ENCODE assay signal across 8 cellular contexts in genomic region chr14:66507722-66508546, GRCh38. TPM values are rescaled to one million over a fixed set of nuclear protein-coding genes. Genes with fewer than 3 reads are reported as not detected.
DNase-seq lines count a peak whose midpoint lies in the region; ATAC-seq and TF ChIP-seq lines count a peak whose summit lies in the region.

Gene GPHN, plus strand, starts transcription at chr14:66508147.

- TF ChIP-seq POLR2A in vagina (IDR thresholded peaks at IDR 0.05) = peak in 1 of 2 donors; percentile 76

- H3K4me1 Mint-ChIP-seq in T-helper 2 cell treated with Interferon-gamma antibody and Interleukin-4, amounts not matched to agents 5 μg/mL and 100 μg/mL, for 36 hours (ENCODE audit: low read depth) = peaks cover 29% of the 10 kb centered on the region

- under 1% methylated on average over 91 of the region's 91 CpGs for WGBS in right cardiac atrium

- ATAC-seq in HG02763 (IDR thresholded peaks at IDR 0.05; ENCODE audit: unreplicated experiment) = peak; percentile 85
- ATAC-seq in right cardiac atrium = peak; percentile 100

- no peaks in the 10 kb centered on the region for H3K36me3 Mint-ChIP-seq in T-helper 2 cell treated with Interferon-gamma antibody and Interleukin-4, amounts not matched to agents 5 μg/mL and 100 μg/mL, for 36 hours (ENCODE audit: low read depth)

- TF ChIP-seq CTCF in GM12874 (IDR thresholded peaks at IDR 0.05; ENCODE audit: insufficient read depth, low read depth, low read length) (0 out of 2 replicates have a peak, but pooled peaks have one; percentile 16), ascending aorta (IDR thresholded peaks at IDR 0.05) (peak in 2 of 3 experiments; percentile 19 to 43), vagina (IDR thresholded peaks at IDR 0.05) (peak in 2 of 3 experiments; percentile 3 to 53)

- H3K27me3 ChIP-seq in ascending aorta = no peaks in the 10 kb centered on the region
- H3K27me3 ChIP-seq in right cardiac atrium (ENCODE audit: control insufficient read depth, insufficient read depth) = no peaks in the 10 kb centered on the region
- no peaks in the 10 kb centered on the region for H3K27me3 ChIP-seq in vagina

- DNase-seq in NCI-H1436 treated with DMSO at 0.1 percent for 48 hours (lab: John Stamatoyannopoulos, UW) = peak; percentile 88
- DNase-seq in T-helper 2 cell treated with Interferon-gamma antibody and Interleukin-4, amounts not matched to agents 5 μg/mL and 100 μg/mL, for 36 hours (ENCODE audit: low spot score) = peak; percentile 93
- DNase-seq in ascending aorta (ENCODE audit: low spot score in 2 of 2) = peak; percentile 88 to 98
- DNase-seq in right cardiac atrium = peak; percentile 98
- peak; percentile 97 for DNase-seq in putamen (ENCODE audit: low spot score)
- DNase-seq in vagina (ENCODE audit: extremely low spot score in 2 of 2) = peak; percentile 97

- peak within 1 kb of the TSS; percentile 85 to 92 for H3K27ac ChIP-seq in ascending aorta
- peak within 1 kb of the TSS; percentile 78 for H3K27ac ChIP-seq in right cardiac atrium (ENCODE audit: low read length)
- peak within 1 kb of the TSS; percentile 92 for H3K27ac ChIP-seq in vagina

- peak within 1 kb of the TSS; percentile 82 to 84 for H3K4me3 ChIP-seq in ascending aorta
- H3K4me3 ChIP-seq in right cardiac atrium (ENCODE audit: low read length) = peak within 1 kb of the TSS; percentile 91
- H3K4me3 ChIP-seq in vagina = peak within 1 kb of the TSS; percentile 64 to 83

- H3K9me3 ChIP-seq in ascending aorta = no peaks in the 10 kb centered on the region
- H3K9me3 ChIP-seq in right cardiac atrium (ENCODE audit: control insufficient read depth, low read length) = no peaks in the 10 kb centered on the region
- H3K9me3 ChIP-seq in vagina = no peaks in the 10 kb centered on the region

- H3K27me3 Mint-ChIP-seq in T-helper 2 cell treated with Interferon-gamma antibody and Interleukin-4, amounts not matched to agents 5 μg/mL and 100 μg/mL, for 36 hours (ENCODE audit: low read depth) = peaks cover 34% of the 10 kb centered on the region

- intact Hi-C loops in ascending aorta (cut with DNase I) = loop anchor here (1.0 to 5.0 kb wide), 3 partner anchors 733 to 1096 kb away; partner anchors contain the start of genes EIF2S1, FUT8 and PALS1
- intact Hi-C loops in right cardiac atrium (cut with DNase I) = no loop called here
- intact Hi-C loops in vagina (cut with DNase I) = no loop called here

- no peaks in the 10 kb centered on the region for H3K9me3 Mint-ChIP-seq in T-helper 2 cell treated with Interferon-gamma antibody and Interleukin-4, amounts not matched to agents 5 μg/mL and 100 μg/mL, for 36 hours

- H3K4me1 ChIP-seq in ascending aorta = peaks cover 0 to 2% of the 10 kb centered on the region in 2 donors
- H3K4me1 ChIP-seq in right cardiac atrium (ENCODE audit: control insufficient read depth, insufficient read depth, low read length) = no peaks in the 10 kb centered on the region
- peaks cover 23% of the 10 kb centered on the region for H3K4me1 ChIP-seq in vagina

- H3K27ac Mint-ChIP-seq in T-helper 2 cell treated with Interferon-gamma antibody and Interleukin-4, amounts not matched to agents 5 μg/mL and 100 μg/mL, for 36 hours = peak within 1 kb of the TSS; percentile 92

- H3K4me3 Mint-ChIP-seq in T-helper 2 cell treated with Interferon-gamma antibody and Interleukin-4, amounts not matched to agents 5 μg/mL and 100 μg/mL, for 36 hours = peak within 1 kb of the TSS; percentile 95

- no peaks in the 10 kb centered on the region for H3K36me3 ChIP-seq in ascending aorta
- no peaks in the 10 kb centered on the region for H3K36me3 ChIP-seq in vagina

RNA-seq across cellular contexts. Expression of gene GPHN, which starts in this region (rescaled TPM):
- 3.3 TPM for total RNA-seq in ascending aorta
- 10 to 100 TPM; 19.6 to 25.4 (median 23.6) TPM for total RNA-seq in right cardiac atrium
- polyA plus RNA-seq in right cardiac atrium = 16.0 TPM
- total RNA-seq in vagina = 12.5 TPM

Comparison
In these comparisons a context has a peak if more than half of its experiments do, and no peak if none do; other contexts are left out.
1. Peak in every context shown above with its lines: DNase-seq, ATAC-seq, H3K4me3 ChIP-seq and H3K27ac ChIP-seq.